In genomic region chr6:98142839-98143238, GRCh38 we compare ENCODE assay signal across 20 cellular contexts.
"Had no signal": no experiment of that assay in that cellular context is flagged by ENCODE, and none has a peak within 500 bp of the region (broad histone marks: within the 10 kb centered on the region; RNA-seq: fewer than 3 reads in every experiment).

No MANE protein-coding gene starts in this region.

- H3K9me3 ChIP-seq: SK-N-SH had no signal

- H3K9me2 ChIP-seq: SK-N-SH had no signal

- H3K27ac ChIP-seq: RWPE1 had no signal

- H3K4me2 ChIP-seq: SK-N-SH had no signal

- DNase-seq: KBM-7, MV-4-11, NCI-H1048, NCI-H1105, NCI-H1417, NCI-H1436 treated with DMSO at 0.1 percent for 48 hours, NCI-H1694, NCI-H187 treated with DMSO at 0.1 percent for 48 hours, NCI-H2029 treated with DMSO at 0.1 percent for 48 hours, NCI-H2107, NCI-H2227 treated with DMSO at 0.1 percent for 48 hours, NCI-H510A, NCI-H524 treated with DMSO at 0.1 percent for 48 hours, NCI-H69, NCI-H774, PC-3, SHP77, SK-N-SH, SW 1271 had no signal
